ENCODE assay signal across 17 cellular contexts in genomic region chr9:70477146-70477745, GRCh38.
DNase-seq lines count a peak whose midpoint lies in the region; ATAC-seq and TF ChIP-seq lines count a peak whose summit lies in the region.
"Had no signal": no experiment of that assay in that cellular context is flagged by ENCODE, and none has a peak within 500 bp of the region (broad histone marks: within the 10 kb centered on the region; RNA-seq: fewer than 3 reads in every experiment).

No MANE protein-coding gene starts in this region.

- no peak for ATAC-seq in GM23338
- ATAC-seq: Right ventricle myocardium inferior had no signal

- H3K27me3 Mint-ChIP-seq in activated naive CD4-positive, alpha-beta T cell treated with anti-CD3 and anti-CD28 coated beads for 36 hours (ENCODE audit: low read depth), result no peaks in the 10 kb centered on the region
- no peaks in the 10 kb centered on the region for H3K27me3 Mint-ChIP-seq in GM23338 (ENCODE audit: insufficient read depth, low read depth, poor library complexity)
- H3K27me3 Mint-ChIP-seq: central memory CD8-positive, alpha-beta T cell had no signal

- H3K4me1 ChIP-seq in ACC112 (ENCODE audit: control insufficient read depth, insufficient read depth, low read length, unreplicated experiment), result peaks cover 60% of the 10 kb centered on the region
- peaks cover 17% of the 10 kb centered on the region for H3K4me1 ChIP-seq in GM23338 (ENCODE audit: insufficient read depth)

- peak; percentile 97 for DNase-seq in M059J (ENCODE audit: low read depth)
- peak; percentile 54 to 60 for DNase-seq in cardiac fibroblast (ENCODE audit: low read depth in 2 of 2)
- peak; percentile 68 for DNase-seq in myocyte (ENCODE audit: low read depth)
- no peak for DNase-seq in activated naive CD4-positive, alpha-beta T cell treated with anti-CD3 and anti-CD28 coated beads for 36 hours
- DNase-seq in activated gamma-delta T cell (lab: John Stamatoyannopoulos, UW), result no peak
- no peak for DNase-seq in GM23338 (ENCODE audit: low spot score)
- no peak for DNase-seq in NCI-H748 treated with DMSO at 0.1 percent for 48 hours (lab: John Stamatoyannopoulos, UW)
- DNase-seq: DMS153, Karpas-422, mesendoderm, NCI-H2029, NCI-H774, T1000 had no signal

- H2AFZ ChIP-seq in ACC112 (ENCODE audit: low read length, unreplicated experiment) (no peak overlapping the region), GM23338 (no peak overlapping the region)

- H3K9me3 Mint-ChIP-seq in activated naive CD4-positive, alpha-beta T cell treated with anti-CD3 and anti-CD28 coated beads for 36 hours, result no peaks in the 10 kb centered on the region
- H3K9me3 Mint-ChIP-seq in GM23338, result no peaks in the 10 kb centered on the region
- H3K9me3 Mint-ChIP-seq: central memory CD8-positive, alpha-beta T cell had no signal

- intact Hi-C loops in activated naive CD4-positive, alpha-beta T cell treated with anti-CD3 and anti-CD28 coated beads for 36 hours (cut with micrococcal nuclease), result no loop called here

- H3K4me3 ChIP-seq in ACC112 (ENCODE audit: low read depth, low read length), result no peak overlapping the region
- no peak overlapping the region for H3K4me3 ChIP-seq in cardiac fibroblast (replicated peaks in 1 of 2; ENCODE audit: low read depth in 2 of 2, low read length in 2 of 2)
- H3K4me3 ChIP-seq in GM23338, result no peak overlapping the region

- H3K27ac Mint-ChIP-seq in activated naive CD4-positive, alpha-beta T cell treated with anti-CD3 and anti-CD28 coated beads for 36 hours, result no peak overlapping the region
- no peak overlapping the region for H3K27ac Mint-ChIP-seq in GM23338

- peak overlapping the region; percentile 99 for H3K27ac ChIP-seq in ACC112 (ENCODE audit: low read depth, low read length)
- H3K27ac ChIP-seq in GM23338 (ENCODE audit: low read depth), result no peak overlapping the region
- H3K27ac ChIP-seq: neutrophil had no signal

- no peak overlapping the region for H3K4me2 ChIP-seq in GM23338

- H3F3A ChIP-seq in GM23338 (replicated peaks; ENCODE audit: low read depth), result no peaks in the 10 kb centered on the region

- TF ChIP-seq CTCF in cardiac fibroblast (IDR thresholded peaks at IDR 0.05; ENCODE audit: low read depth, low read length) (no peak), GM23338 (conservative IDR thresholded peaks at IDR 0.05; ENCODE audit: low read depth in 2 of 2) (no peak)

- H3K4me1 Mint-ChIP-seq in activated naive CD4-positive, alpha-beta T cell treated with anti-CD3 and anti-CD28 coated beads for 36 hours (ENCODE audit: low read depth), result no peaks in the 10 kb centered on the region
- H3K4me1 Mint-ChIP-seq in GM23338, result peaks cover 23% of the 10 kb centered on the region
- H3K4me1 Mint-ChIP-seq: central memory CD8-positive, alpha-beta T cell had no signal

- H3K36me3 Mint-ChIP-seq in activated naive CD4-positive, alpha-beta T cell treated with anti-CD3 and anti-CD28 coated beads for 36 hours (ENCODE audit: low read depth), result no peaks in the 10 kb centered on the region
- H3K36me3 Mint-ChIP-seq in GM23338 (ENCODE audit: low read depth), result no peaks in the 10 kb centered on the region

- no peaks in the 10 kb centered on the region for H3K9me2 ChIP-seq in GM23338 (ENCODE audit: insufficient read depth)

- CTCF ChIA-PET in activated naive CD4-positive, alpha-beta T cell treated with anti-CD3 and anti-CD28 coated beads for 36 hours (lab: Charles Lee), result interaction anchor here (1.3 kb wide), 1 partner anchor 10 kb away, joined by 4 read pairs; no protein-coding TSS in a partner anchor

- no peaks in the 10 kb centered on the region for H3K79me2 ChIP-seq in ACC112 (ENCODE audit: control insufficient read depth, insufficient read depth, low read length, unreplicated experiment)
- no peaks in the 10 kb centered on the region for H3K79me2 ChIP-seq in GM23338 (replicated peaks; ENCODE audit: insufficient read depth)

- H3K36me3 ChIP-seq in ACC112 (ENCODE audit: insufficient read depth, low read length) (no peaks in the 10 kb centered on the region), GM23338 (ENCODE audit: insufficient read depth) (no peaks in the 10 kb centered on the region)
- H3K36me3 ChIP-seq: neutrophil had no signal

- H4K20me1 ChIP-seq in GM23338 (replicated peaks; ENCODE audit: insufficient read depth), result no peaks in the 10 kb centered on the region

- H3K4me3 Mint-ChIP-seq in activated naive CD4-positive, alpha-beta T cell treated with anti-CD3 and anti-CD28 coated beads for 36 hours, result no peak overlapping the region
- H3K4me3 Mint-ChIP-seq in GM23338, result no peak overlapping the region
- H3K4me3 Mint-ChIP-seq: central memory CD8-positive, alpha-beta T cell had no signal

- H3K27me3 ChIP-seq in ACC112 (ENCODE audit: insufficient read depth, low read length), result no peaks in the 10 kb centered on the region
- no peaks in the 10 kb centered on the region for H3K27me3 ChIP-seq in GM23338 (ENCODE audit: insufficient read depth)
- H3K27me3 ChIP-seq: neutrophil had no signal

TF ChIP-seq in GM23338, 12 proteins besides CTCF, POLR2A, EP300 and RAD21 (continues in another document):
- no peak for TF ChIP-seq STAT1 (IDR thresholded peaks at IDR 0.05; ENCODE audit: unreplicated experiment)
- no peak for TF ChIP-seq NANOG (IDR thresholded peaks at IDR 0.05; ENCODE audit: borderline replicate concordance)
- no peak for TF ChIP-seq EZH2phosphoT487 (IDR thresholded peaks at IDR 0.05; ENCODE audit: unreplicated experiment)
- TF ChIP-seq CREB1 (CRISPR knock-in tag; IDR thresholded peaks at IDR 0.05; ENCODE audit: low read depth), result no peak
- no peak for TF ChIP-seq ZNF114 (CRISPR knock-in tag; IDR thresholded peaks at IDR 0.05)
- no peak for TF ChIP-seq JUNB (IDR thresholded peaks at IDR 0.05; ENCODE audit: unreplicated experiment)
- no peak for TF ChIP-seq POLR2AphosphoS5 (IDR thresholded peaks at IDR 0.05; ENCODE audit: low read depth)
- TF ChIP-seq, protein P1, sequence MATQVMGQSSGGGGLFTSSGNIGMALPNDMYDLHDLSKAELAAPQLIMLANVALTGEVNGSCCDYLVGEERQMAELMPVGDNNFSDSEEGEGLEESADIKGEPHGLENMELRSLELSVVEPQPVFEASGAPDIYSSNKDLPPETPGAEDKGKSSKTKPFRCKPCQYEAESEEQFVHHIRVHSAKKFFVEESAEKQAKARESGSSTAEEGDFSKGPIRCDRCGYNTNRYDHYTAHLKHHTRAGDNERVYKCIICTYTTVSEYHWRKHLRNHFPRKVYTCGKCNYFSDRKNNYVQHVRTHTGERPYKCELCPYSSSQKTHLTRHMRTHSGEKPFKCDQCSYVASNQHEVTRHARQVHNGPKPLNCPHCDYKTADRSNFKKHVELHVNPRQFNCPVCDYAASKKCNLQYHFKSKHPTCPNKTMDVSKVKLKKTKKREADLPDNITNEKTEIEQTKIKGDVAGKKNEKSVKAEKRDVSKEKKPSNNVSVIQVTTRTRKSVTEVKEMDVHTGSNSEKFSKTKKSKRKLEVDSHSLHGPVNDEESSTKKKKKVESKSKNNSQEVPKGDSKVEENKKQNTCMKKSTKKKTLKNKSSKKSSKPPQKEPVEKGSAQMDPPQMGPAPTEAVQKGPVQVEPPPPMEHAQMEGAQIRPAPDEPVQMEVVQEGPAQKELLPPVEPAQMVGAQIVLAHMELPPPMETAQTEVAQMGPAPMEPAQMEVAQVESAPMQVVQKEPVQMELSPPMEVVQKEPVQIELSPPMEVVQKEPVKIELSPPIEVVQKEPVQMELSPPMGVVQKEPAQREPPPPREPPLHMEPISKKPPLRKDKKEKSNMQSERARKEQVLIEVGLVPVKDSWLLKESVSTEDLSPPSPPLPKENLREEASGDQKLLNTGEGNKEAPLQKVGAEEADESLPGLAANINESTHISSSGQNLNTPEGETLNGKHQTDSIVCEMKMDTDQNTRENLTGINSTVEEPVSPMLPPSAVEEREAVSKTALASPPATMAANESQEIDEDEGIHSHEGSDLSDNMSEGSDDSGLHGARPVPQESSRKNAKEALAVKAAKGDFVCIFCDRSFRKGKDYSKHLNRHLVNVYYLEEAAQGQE (IDR thresholded peaks at IDR 0.05; ENCODE audit: unreplicated experiment), result no peak
- no peak for TF ChIP-seq ZNF331 (CRISPR knock-in tag; IDR thresholded peaks at IDR 0.05; ENCODE audit: low read depth)
- TF ChIP-seq EZH2 (IDR thresholded peaks at IDR 0.05; ENCODE audit: low read depth, unreplicated experiment), result no peak
- no peak for TF ChIP-seq ETS1 (IDR thresholded peaks at IDR 0.05)

Comparison
In these comparisons a context has a peak if more than half of its experiments do, and no peak if none do; other contexts are left out.
1. DNase-seq: peak in M059J (single experiment), cardiac fibroblast (2 of 2) and myocyte (single experiment); none in activated naive CD4-positive, alpha-beta T cell treated with anti-CD3 and anti-CD28 coated beads for 36 hours (single experiment), activated gamma-delta T cell (single experiment), GM23338 (single experiment) and NCI-H748 treated with DMSO at 0.1 percent for 48 hours (single experiment).